In the genomic region with DNA sequence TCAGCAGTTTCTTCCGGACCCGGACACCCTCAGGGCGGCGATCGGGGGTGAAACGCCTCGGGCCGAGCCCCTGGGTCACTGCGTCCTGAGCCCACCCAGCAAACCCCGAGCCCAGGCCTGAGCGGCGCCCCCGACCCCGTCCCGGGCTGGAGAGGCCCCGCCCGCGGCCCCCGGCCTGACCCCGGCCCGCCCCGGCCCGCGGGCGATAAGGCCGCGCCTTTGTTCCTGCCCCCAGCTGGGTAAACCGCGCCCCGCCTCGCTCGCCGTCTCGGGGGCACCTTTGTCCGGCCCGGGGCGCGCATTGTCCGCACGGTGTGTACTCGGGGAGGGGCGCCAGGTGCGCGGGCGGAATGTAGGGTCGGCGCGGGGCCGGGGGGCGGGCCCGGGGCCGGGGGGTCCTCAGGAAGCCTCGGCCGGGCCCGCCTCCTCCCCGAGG, we compare ENCODE assay signal across 1 cellular context.
TF ChIP-seq lines count a peak whose summit lies in the region.

No MANE protein-coding gene starts in this region.

TF ChIP-seq in K562, 482 proteins besides CTCF, POLR2A, EP300 and RAD21 (continued from another document):
- TF ChIP-seq ARID4B (CRISPR knock-in tag; IDR thresholded peaks at IDR 0.05) (0 out of 2 replicates have a peak, but pooled peaks have one; percentile 13), TEAD1 (CRISPR knock-in tag; IDR thresholded peaks at IDR 0.05) (no peak), CCNT2 (IDR thresholded peaks at IDR 0.05; ENCODE audit: borderline replicate concordance, extremely low read depth, insufficient read length, low read depth, low read length) (peak; percentile 68), ZNF561 (CRISPR knock-in tag; conservative IDR thresholded peaks at IDR 0.05) (no peak), ZFX (CRISPR knock-in tag; IDR thresholded peaks at IDR 0.05) (peak; percentile 62), SMARCE1 (IDR thresholded peaks at IDR 0.05) (no peak), ZNF121 (CRISPR knock-in tag; conservative IDR thresholded peaks at IDR 0.05) (no peak), HMGN3 (IDR thresholded peaks at IDR 0.05; ENCODE audit: borderline replicate concordance, extremely low read depth, insufficient read length, low read depth, low read length) (peak; percentile 42), GATAD2B (IDR thresholded peaks at IDR 0.05; ENCODE audit: borderline replicate concordance) (peak; percentile 69; the same call in 1 of the 2 replicates), NR2C2 (CRISPR knock-in tag; IDR thresholded peaks at IDR 0.05) (no peak), NR2C2 (tag; IDR thresholded peaks at IDR 0.05) (peak; percentile 80; the same call in 1 of the 2 replicates), EHMT2 (IDR thresholded peaks at IDR 0.05) (no peak), TCF3 (CRISPR knock-in tag; IDR thresholded peaks at IDR 0.05) (0 out of 2 replicates have a peak, but pooled peaks have one; percentile 1), RHOXF2B (CRISPR knock-in tag; conservative IDR thresholded peaks at IDR 0.05) (no peak), BCL6 (CRISPR knock-in tag; IDR thresholded peaks at IDR 0.05) (no peak), MYC (IDR thresholded peaks at IDR 0.05; ENCODE audit: low read depth, low read length) (no peak), MYC (CRISPR knock-in tag; IDR thresholded peaks at IDR 0.05; ENCODE audit: borderline replicate concordance, low read depth) (no peak), OTX1 (CRISPR knock-in tag; IDR thresholded peaks at IDR 0.05) (no peak), HNRNPLL (IDR thresholded peaks at IDR 0.05; ENCODE audit: low read depth, low read length, poor library complexity, severe bottlenecking) (no peak), ZNF41 (CRISPR knock-in tag; conservative IDR thresholded peaks at IDR 0.05) (no peak), PHF8 (IDR thresholded peaks at IDR 0.05; ENCODE audit: borderline replicate concordance, low read length) (peak; percentile 25; the same call in 1 of the 2 replicates), ZNF589 (CRISPR knock-in tag; IDR thresholded peaks at IDR 0.05; ENCODE audit: low read depth) (no peak)
- TF ChIP-seq, protein P1, sequence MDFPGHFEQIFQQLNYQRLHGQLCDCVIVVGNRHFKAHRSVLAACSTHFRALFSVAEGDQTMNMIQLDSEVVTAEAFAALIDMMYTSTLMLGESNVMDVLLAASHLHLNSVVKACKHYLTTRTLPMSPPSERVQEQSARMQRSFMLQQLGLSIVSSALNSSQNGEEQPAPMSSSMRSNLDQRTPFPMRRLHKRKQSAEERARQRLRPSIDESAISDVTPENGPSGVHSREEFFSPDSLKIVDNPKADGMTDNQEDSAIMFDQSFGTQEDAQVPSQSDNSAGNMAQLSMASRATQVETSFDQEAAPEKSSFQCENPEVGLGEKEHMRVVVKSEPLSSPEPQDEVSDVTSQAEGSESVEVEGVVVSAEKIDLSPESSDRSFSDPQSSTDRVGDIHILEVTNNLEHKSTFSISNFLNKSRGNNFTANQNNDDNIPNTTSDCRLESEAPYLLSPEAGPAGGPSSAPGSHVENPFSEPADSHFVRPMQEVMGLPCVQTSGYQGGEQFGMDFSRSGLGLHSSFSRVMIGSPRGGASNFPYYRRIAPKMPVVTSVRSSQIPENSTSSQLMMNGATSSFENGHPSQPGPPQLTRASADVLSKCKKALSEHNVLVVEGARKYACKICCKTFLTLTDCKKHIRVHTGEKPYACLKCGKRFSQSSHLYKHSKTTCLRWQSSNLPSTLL (IDR thresholded peaks at IDR 0.05): no peak
- TF ChIP-seq, protein P2, sequence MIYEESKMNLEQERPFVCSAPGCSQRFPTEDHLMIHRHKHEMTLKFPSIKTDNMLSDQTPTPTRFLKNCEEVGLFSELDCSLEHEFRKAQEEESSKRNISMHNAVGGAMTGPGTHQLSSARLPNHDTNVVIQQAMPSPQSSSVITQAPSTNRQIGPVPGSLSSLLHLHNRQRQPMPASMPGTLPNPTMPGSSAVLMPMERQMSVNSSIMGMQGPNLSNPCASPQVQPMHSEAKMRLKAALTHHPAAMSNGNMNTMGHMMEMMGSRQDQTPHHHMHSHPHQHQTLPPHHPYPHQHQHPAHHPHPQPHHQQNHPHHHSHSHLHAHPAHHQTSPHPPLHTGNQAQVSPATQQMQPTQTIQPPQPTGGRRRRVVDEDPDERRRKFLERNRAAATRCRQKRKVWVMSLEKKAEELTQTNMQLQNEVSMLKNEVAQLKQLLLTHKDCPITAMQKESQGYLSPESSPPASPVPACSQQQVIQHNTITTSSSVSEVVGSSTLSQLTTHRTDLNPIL (CRISPR knock-in tag; IDR thresholded peaks at IDR 0.05): no peak
- TF ChIP-seq, protein P3, sequence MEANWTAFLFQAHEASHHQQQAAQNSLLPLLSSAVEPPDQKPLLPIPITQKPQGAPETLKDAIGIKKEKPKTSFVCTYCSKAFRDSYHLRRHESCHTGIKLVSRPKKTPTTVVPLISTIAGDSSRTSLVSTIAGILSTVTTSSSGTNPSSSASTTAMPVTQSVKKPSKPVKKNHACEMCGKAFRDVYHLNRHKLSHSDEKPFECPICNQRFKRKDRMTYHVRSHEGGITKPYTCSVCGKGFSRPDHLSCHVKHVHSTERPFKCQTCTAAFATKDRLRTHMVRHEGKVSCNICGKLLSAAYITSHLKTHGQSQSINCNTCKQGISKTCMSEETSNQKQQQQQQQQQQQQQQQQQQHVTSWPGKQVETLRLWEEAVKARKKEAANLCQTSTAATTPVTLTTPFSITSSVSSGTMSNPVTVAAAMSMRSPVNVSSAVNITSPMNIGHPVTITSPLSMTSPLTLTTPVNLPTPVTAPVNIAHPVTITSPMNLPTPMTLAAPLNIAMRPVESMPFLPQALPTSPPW (CRISPR knock-in tag; IDR thresholded peaks at IDR 0.05): peak; percentile 60; the same call in 1 of the 2 replicates
- TF ChIP-seq, protein P4, sequence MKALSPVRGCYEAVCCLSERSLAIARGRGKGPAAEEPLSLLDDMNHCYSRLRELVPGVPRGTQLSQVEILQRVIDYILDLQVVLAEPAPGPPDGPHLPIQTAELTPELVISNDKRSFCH (CRISPR knock-in tag; IDR thresholded peaks at IDR 0.05): no peak
- TF ChIP-seq, protein P4 (tag; IDR thresholded peaks at IDR 0.05): no peak
- TF ChIP-seq, protein P5, sequence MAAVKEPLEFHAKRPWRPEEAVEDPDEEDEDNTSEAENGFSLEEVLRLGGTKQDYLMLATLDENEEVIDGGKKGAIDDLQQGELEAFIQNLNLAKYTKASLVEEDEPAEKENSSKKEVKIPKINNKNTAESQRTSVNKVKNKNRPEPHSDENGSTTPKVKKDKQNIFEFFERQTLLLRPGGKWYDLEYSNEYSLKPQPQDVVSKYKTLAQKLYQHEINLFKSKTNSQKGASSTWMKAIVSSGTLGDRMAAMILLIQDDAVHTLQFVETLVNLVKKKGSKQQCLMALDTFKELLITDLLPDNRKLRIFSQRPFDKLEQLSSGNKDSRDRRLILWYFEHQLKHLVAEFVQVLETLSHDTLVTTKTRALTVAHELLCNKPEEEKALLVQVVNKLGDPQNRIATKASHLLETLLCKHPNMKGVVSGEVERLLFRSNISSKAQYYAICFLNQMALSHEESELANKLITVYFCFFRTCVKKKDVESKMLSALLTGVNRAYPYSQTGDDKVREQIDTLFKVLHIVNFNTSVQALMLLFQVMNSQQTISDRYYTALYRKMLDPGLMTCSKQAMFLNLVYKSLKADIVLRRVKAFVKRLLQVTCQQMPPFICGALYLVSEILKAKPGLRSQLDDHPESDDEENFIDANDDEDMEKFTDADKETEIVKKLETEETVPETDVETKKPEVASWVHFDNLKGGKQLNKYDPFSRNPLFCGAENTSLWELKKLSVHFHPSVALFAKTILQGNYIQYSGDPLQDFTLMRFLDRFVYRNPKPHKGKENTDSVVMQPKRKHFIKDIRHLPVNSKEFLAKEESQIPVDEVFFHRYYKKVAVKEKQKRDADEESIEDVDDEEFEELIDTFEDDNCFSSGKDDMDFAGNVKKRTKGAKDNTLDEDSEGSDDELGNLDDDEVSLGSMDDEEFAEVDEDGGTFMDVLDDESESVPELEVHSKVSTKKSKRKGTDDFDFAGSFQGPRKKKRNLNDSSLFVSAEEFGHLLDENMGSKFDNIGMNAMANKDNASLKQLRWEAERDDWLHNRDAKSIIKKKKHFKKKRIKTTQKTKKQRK (IDR thresholded peaks at IDR 0.05; ENCODE audit: borderline replicate concordance, low read depth, low read length): no peak
TF ChIP-seq in K562: peak in this region for 18.
